1 cellular context compared by ENCODE assay signal in the genomic region with DNA sequence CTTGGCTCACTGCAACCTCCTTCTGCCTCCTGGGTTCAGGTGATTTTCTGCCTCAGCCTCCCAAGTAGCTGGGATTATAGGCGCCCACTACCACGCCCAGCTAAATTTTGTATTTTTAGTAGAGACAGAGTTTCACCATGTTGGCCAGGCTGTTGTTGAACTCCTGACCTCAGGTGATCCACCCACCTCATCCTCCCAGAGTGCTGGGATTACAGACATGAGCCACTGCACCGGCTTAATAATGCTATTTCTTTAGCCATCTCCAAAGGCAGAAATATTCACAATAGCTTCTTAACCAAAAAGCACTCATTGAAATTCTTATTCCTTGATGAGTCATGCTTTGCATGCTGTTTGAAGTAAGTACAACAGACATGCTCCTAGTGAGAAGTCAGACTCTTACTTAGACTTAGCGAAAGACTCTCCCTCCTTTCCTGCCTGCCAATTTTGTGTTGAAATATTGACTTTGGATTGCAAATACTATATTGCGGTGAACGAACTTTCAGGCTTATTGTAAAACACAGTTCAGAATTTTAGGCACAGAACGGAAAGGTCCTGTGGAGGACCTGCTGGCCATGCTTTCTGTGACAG.
TF ChIP-seq lines count a peak whose summit lies in the region.

No MANE protein-coding gene starts in this region.

TF ChIP-seq in HepG2, 621 proteins besides CTCF, POLR2A, EP300 and RAD21 (continued from another document and continues in another):
- TF ChIP-seq CREBL2 (CRISPR knock-in tag; IDR thresholded peaks at IDR 0.05; ENCODE audit: borderline replicate concordance) (no peak), AGO1 (IDR thresholded peaks at IDR 0.05; ENCODE audit: low read depth, low read length, poor library complexity, severe bottlenecking) (no peak), ZNF468 (CRISPR knock-in tag; IDR thresholded peaks at IDR 0.05) (no peak), ZNF724P (CRISPR knock-in tag; IDR thresholded peaks at IDR 0.05; ENCODE audit: borderline replicate concordance) (no peak), ZBTB20 (CRISPR knock-in tag; IDR thresholded peaks at IDR 0.05; ENCODE audit: borderline replicate concordance, low read depth) (0 out of 2 replicates have a peak, but pooled peaks have one; percentile 20), ZNF24 (IDR thresholded peaks at IDR 0.05) (no peak), ZBTB26 (CRISPR knock-in tag; IDR thresholded peaks at IDR 0.05; ENCODE audit: borderline replicate concordance) (no peak), MEIS2 (CRISPR knock-in tag; IDR thresholded peaks at IDR 0.05) (no peak), ZNF264 (CRISPR knock-in tag; IDR thresholded peaks at IDR 0.05) (peak; percentile 82; the same call in 1 of the 2 replicates), ARNT2 (CRISPR knock-in tag; IDR thresholded peaks at IDR 0.05; ENCODE audit: low read depth) (no peak), KLF11 (CRISPR knock-in tag; IDR thresholded peaks at IDR 0.05) (no peak), ARNTL (CRISPR knock-in tag; IDR thresholded peaks at IDR 0.05) (no peak), ZNF780A (CRISPR knock-in tag; IDR thresholded peaks at IDR 0.05) (no peak), ZMYM3 (CRISPR knock-in tag; IDR thresholded peaks at IDR 0.05) (no peak), TBL1XR1 (IDR thresholded peaks at IDR 0.05; ENCODE audit: borderline replicate concordance, low read length, partially characterized antibody) (no peak), ZNF672 (CRISPR knock-in tag; IDR thresholded peaks at IDR 0.05) (no peak), TIGD3 (CRISPR knock-in tag; IDR thresholded peaks at IDR 0.05; ENCODE audit: borderline replicate concordance) (no peak), MYNN (CRISPR knock-in tag; IDR thresholded peaks at IDR 0.05; ENCODE audit: low read depth) (no peak), ZNF12 (CRISPR knock-in tag; IDR thresholded peaks at IDR 0.05) (peak; percentile 34; the same call in 1 of the 2 replicates), ZNF563 (CRISPR knock-in tag; IDR thresholded peaks at IDR 0.05) (no peak), ZNF232 (CRISPR knock-in tag; IDR thresholded peaks at IDR 0.05; ENCODE audit: borderline replicate concordance) (no peak), ZNF30 (CRISPR knock-in tag; IDR thresholded peaks at IDR 0.05) (no peak), ZNF772 (CRISPR knock-in tag; IDR thresholded peaks at IDR 0.05) (no peak; the same call in 1 of the 2 replicates), ZBTB46 (CRISPR knock-in tag; IDR thresholded peaks at IDR 0.05; ENCODE audit: borderline replicate concordance) (no peak), MTF2 (CRISPR knock-in tag; IDR thresholded peaks at IDR 0.05; ENCODE audit: borderline replicate concordance) (no peak), ZNF367 (CRISPR knock-in tag; IDR thresholded peaks at IDR 0.05; ENCODE audit: borderline replicate concordance) (no peak), NCOA5 (CRISPR knock-in tag; IDR thresholded peaks at IDR 0.05) (no peak), BHLHE40 (IDR thresholded peaks at IDR 0.05; ENCODE audit: low read length) (no peak; the same call in 1 of the 2 replicates), ZNF878 (CRISPR knock-in tag; IDR thresholded peaks at IDR 0.05) (peak; percentile 71; the same call in 1 of the 2 replicates), ERF (CRISPR knock-in tag; IDR thresholded peaks at IDR 0.05) (0 out of 2 replicates have a peak, but pooled peaks have one; percentile 36), ZNF354B (CRISPR knock-in tag; IDR thresholded peaks at IDR 0.05) (no peak), SETDB1 (CRISPR knock-in tag; IDR thresholded peaks at IDR 0.05; ENCODE audit: borderline replicate concordance) (no peak), AKNA (CRISPR knock-in tag; IDR thresholded peaks at IDR 0.05; ENCODE audit: borderline replicate concordance) (no peak), SIN3B (IDR thresholded peaks at IDR 0.05; ENCODE audit: low read length) (no peak), ZNF296 (CRISPR knock-in tag; conservative IDR thresholded peaks at IDR 0.05) (no peak), KMT2A (CRISPR knock-in tag; IDR thresholded peaks at IDR 0.05) (peak; percentile 91; the same call in 1 of the 2 replicates), KDM4B (CRISPR knock-in tag; IDR thresholded peaks at IDR 0.05) (no peak), ZNF703 (CRISPR knock-in tag; IDR thresholded peaks at IDR 0.05; ENCODE audit: borderline replicate concordance) (no peak), PAF1 (CRISPR knock-in tag; IDR thresholded peaks at IDR 0.05) (no peak)
- TF ChIP-seq, protein P1, sequence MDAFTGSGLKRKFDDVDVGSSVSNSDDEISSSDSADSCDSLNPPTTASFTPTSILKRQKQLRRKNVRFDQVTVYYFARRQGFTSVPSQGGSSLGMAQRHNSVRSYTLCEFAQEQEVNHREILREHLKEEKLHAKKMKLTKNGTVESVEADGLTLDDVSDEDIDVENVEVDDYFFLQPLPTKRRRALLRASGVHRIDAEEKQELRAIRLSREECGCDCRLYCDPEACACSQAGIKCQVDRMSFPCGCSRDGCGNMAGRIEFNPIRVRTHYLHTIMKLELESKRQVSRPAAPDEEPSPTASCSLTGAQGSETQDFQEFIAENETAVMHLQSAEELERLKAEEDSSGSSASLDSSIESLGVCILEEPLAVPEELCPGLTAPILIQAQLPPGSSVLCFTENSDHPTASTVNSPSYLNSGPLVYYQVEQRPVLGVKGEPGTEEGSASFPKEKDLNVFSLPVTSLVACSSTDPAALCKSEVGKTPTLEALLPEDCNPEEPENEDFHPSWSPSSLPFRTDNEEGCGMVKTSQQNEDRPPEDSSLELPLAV (CRISPR knock-in tag; conservative IDR thresholded peaks at IDR 0.05; ENCODE audit: low read depth): no peak
- TF ChIP-seq, protein P2, sequence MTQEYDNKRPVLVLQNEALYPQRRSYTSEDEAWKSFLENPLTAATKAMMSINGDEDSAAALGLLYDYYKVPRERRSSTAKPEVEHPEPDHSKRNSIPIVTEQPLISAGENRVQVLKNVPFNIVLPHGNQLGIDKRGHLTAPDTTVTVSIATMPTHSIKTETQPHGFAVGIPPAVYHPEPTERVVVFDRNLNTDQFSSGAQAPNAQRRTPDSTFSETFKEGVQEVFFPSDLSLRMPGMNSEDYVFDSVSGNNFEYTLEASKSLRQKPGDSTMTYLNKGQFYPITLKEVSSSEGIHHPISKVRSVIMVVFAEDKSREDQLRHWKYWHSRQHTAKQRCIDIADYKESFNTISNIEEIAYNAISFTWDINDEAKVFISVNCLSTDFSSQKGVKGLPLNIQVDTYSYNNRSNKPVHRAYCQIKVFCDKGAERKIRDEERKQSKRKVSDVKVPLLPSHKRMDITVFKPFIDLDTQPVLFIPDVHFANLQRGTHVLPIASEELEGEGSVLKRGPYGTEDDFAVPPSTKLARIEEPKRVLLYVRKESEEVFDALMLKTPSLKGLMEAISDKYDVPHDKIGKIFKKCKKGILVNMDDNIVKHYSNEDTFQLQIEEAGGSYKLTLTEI (CRISPR knock-in tag; conservative IDR thresholded peaks at IDR 0.05): no peak
- TF ChIP-seq, protein P3, sequence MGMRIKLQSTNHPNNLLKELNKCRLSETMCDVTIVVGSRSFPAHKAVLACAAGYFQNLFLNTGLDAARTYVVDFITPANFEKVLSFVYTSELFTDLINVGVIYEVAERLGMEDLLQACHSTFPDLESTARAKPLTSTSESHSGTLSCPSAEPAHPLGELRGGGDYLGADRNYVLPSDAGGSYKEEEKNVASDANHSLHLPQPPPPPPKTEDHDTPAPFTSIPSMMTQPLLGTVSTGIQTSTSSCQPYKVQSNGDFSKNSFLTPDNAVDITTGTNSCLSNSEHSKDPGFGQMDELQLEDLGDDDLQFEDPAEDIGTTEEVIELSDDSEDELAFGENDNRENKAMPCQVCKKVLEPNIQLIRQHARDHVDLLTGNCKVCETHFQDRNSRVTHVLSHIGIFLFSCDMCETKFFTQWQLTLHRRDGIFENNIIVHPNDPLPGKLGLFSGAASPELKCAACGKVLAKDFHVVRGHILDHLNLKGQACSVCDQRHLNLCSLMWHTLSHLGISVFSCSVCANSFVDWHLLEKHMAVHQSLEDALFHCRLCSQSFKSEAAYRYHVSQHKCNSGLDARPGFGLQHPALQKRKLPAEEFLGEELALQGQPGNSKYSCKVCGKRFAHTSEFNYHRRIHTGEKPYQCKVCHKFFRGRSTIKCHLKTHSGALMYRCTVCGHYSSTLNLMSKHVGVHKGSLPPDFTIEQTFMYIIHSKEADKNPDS (CRISPR knock-in tag; IDR thresholded peaks at IDR 0.05): 0 out of 2 replicates have a peak, but pooled peaks have one; percentile 47
- TF ChIP-seq, protein P4, sequence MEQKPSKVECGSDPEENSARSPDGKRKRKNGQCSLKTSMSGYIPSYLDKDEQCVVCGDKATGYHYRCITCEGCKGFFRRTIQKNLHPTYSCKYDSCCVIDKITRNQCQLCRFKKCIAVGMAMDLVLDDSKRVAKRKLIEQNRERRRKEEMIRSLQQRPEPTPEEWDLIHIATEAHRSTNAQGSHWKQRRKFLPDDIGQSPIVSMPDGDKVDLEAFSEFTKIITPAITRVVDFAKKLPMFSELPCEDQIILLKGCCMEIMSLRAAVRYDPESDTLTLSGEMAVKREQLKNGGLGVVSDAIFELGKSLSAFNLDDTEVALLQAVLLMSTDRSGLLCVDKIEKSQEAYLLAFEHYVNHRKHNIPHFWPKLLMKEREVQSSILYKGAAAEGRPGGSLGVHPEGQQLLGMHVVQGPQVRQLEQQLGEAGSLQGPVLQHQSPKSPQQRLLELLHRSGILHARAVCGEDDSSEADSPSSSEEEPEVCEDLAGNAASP (CRISPR knock-in tag; IDR thresholded peaks at IDR 0.05; ENCODE audit: borderline replicate concordance): peak; percentile 81
